10 cellular contexts compared by ENCODE assay signal in the genomic region with DNA sequence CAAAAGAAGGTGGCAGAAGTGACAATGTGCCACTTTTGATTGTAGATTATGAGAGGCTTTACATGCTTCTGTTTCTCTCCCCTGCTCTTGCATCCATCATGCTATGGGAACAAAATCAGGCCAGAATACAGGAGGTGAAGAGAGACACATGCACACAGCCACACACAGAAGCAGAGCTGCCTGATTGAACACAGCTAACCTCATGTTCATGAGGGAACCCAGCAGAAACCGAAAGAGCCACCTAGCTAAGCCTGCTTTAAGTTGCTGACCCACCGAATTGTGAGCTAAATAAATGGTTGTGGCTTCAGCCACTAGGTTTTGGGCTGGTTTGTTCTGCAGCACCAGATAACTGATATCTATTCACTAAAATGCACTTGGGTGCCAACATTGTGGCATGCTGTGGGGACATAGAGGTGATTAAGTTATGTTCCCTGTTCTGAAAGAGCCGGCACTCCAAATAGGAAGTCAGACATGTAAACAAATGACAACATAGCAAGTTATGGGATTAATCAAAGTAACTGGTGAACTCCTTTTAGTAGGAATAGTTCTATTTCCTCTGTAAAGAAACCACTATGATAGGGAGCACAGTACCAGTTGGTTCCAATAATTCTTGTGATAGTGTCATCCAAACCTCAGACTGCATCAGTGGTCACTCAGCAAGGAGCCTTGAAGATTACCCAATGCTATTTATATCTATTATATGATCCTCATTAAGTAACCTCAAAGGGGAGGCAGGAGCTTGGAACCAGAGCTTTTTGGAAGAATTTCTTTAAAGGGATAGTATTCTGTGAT.
DNase-seq lines count a peak whose midpoint lies in the region; ATAC-seq and TF ChIP-seq lines count a peak whose summit lies in the region.
"Had no signal": no experiment of that assay in that cellular context is flagged by ENCODE, and none has a peak within 500 bp of the region (broad histone marks: within the 10 kb centered on the region; RNA-seq: fewer than 3 reads in every experiment).

No MANE protein-coding gene starts in this region.

- no peak overlapping the region for H3K4me2 ChIP-seq in PC-3 (ENCODE audit: low read length)

- no peak overlapping the region for H3K27ac ChIP-seq in PC-3 (ENCODE audit: low read length)
- H3K27ac ChIP-seq: C4-2B had no signal

- BruUV-seq in PC-3 (replicated peaks; lab: Mats Ljungman, UMichigan), result no TSS peak

- H4K20me1 ChIP-seq in PC-3 (ENCODE audit: low read length), result no peaks in the 10 kb centered on the region

- POLR2A ChIA-PET in PC-3 (lab: Charles Lee; ENCODE audit: unreplicated experiment), result no interaction called here

- DNase-seq in EH (ENCODE audit: low read depth), result peak; percentile 92
- peak; percentile 37 for DNase-seq in epithelial cell of esophagus (ENCODE audit: low read depth)
- no peak for DNase-seq in stimulated activated CD4-positive, alpha-beta T cell treated with anti-CD3 and anti-CD28 coated beads, Interleukin-2, amount 100 ng/mL, for 48 hours
- DNase-seq in activated T-cell treated with anti-CD3 and anti-CD28 coated beads, Interleukin-2, amount 50 U/mL, for 1 hour, result no peak
- DNase-seq in PC-3, result no peak
- DNase-seq in HK-2 (ENCODE audit: unreplicated experiment), result no peak

- H2AFZ ChIP-seq in PC-3 (ENCODE audit: low read length), result no peak overlapping the region

- TF ChIP-seq CTCF in epithelial cell of esophagus (IDR thresholded peaks at IDR 0.05; ENCODE audit: insufficient read depth, low read depth, low read length, missing control alignments) (no peak), PC-3 (conservative IDR thresholded peaks at IDR 0.05; ENCODE audit: low read depth, low read length) (no peak)

- H3K36me3 ChIP-seq in PC-3 (ENCODE audit: low read depth, low read length), result no peaks in the 10 kb centered on the region

- peaks cover 34% of the 10 kb centered on the region for H3K4me1 ChIP-seq in PC-3 (ENCODE audit: insufficient read depth, low read length)

- H3K9me2 ChIP-seq in PC-3 (replicated peaks; ENCODE audit: low read length), result no peaks in the 10 kb centered on the region

- no peak overlapping the region for H3K4me3 ChIP-seq in epithelial cell of esophagus (ENCODE audit: low read length)
- H3K4me3 ChIP-seq in PC-3 (ENCODE audit: low read length), result no peak overlapping the region
- H3K4me3 ChIP-seq: K562 had no signal

- no peaks in the 10 kb centered on the region for H3K27me3 ChIP-seq in PC-3 (ENCODE audit: low read length)

- no peak overlapping the region for H3K9ac ChIP-seq in PC-3 (ENCODE audit: low read length)

- CTCF ChIA-PET in PC-3 (lab: Charles Lee), result no interaction called here

- H3K9me3 ChIP-seq in PC-3 (ENCODE audit: low read length), result no peaks in the 10 kb centered on the region

- ATAC-seq in GM21423 (IDR thresholded peaks at IDR 0.05; ENCODE audit: unreplicated experiment) (peak; percentile 66), HG03342 (IDR thresholded peaks at IDR 0.05; ENCODE audit: unreplicated experiment) (peak; percentile 66), PC-3 (no peak)
- ATAC-seq: K562 had no signal

- intact Hi-C loops in PC-3 (cut with micrococcal nuclease), result no loop called here

- H3F3A ChIP-seq in PC-3 (ENCODE audit: low read length, unreplicated experiment), result no peaks in the 10 kb centered on the region

- no peaks in the 10 kb centered on the region for H3K79me2 ChIP-seq in PC-3 (ENCODE audit: low read length)

Comparison
In these comparisons a context has a peak if more than half of its experiments do, and no peak if none do; other contexts are left out.
1. DNase-seq: peak in EH (single experiment) and epithelial cell of esophagus (single experiment); none in stimulated activated CD4-positive, alpha-beta T cell treated with anti-CD3 and anti-CD28 coated beads, Interleukin-2, amount 100 ng/mL, for 48 hours (0 of 2), activated T-cell treated with anti-CD3 and anti-CD28 coated beads, Interleukin-2, amount 50 U/mL, for 1 hour (single experiment), PC-3 (single experiment) and HK-2 (single experiment).